Comparison of ENCODE assay signal across 24 cellular contexts in the genomic region with DNA sequence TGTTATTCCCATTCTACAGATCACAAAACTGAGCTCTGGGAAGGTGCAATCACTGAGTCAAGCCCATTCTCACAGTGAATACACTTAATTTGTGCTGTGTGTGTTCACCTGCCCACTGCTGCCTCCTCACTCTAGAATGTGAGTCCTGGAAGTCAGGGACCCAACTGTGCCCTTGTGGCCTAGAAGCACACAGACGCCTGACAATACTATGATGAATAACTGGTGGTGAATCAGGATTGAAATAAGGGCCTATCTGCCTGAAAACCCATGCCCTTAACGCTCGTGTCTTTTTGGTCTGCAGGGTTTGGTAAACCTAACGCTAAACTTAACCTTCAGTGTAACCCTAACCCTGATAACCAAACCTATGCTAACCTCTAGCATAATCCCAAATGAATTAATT.
DNase-seq lines count a peak whose midpoint lies in the region; ATAC-seq, FAIRE-seq and TF ChIP-seq lines count a peak whose summit lies in the region.
"Had no signal": no experiment of that assay in that cellular context is flagged by ENCODE, and none has a peak within 500 bp of the region (broad histone marks: within the 10 kb centered on the region; RNA-seq: fewer than 3 reads in every experiment).

No MANE protein-coding gene starts in this region.

- peaks cover 16% of the 10 kb centered on the region for H3K27me3 Mint-ChIP-seq in glutamatergic neuron (ENCODE audit: unreplicated experiment)

- no peak for TF ChIP-seq EP300 in upper lobe of left lung (IDR thresholded peaks at IDR 0.05)

- no peak for TF ChIP-seq CTCF in left ventricle myocardium inferior (IDR thresholded peaks at IDR 0.05; ENCODE audit: borderline replicate concordance)
- TF ChIP-seq CTCF in glutamatergic neuron (IDR thresholded peaks at IDR 0.05; ENCODE audit: partially characterized antibody, unreplicated experiment), result no peak
- no peak for TF ChIP-seq CTCF in upper lobe of left lung (IDR thresholded peaks at IDR 0.05)
- TF ChIP-seq CTCF in pancreas (IDR thresholded peaks at IDR 0.05), result no peak

- H3K27ac ChIP-seq in left ventricle myocardium inferior (replicated peaks), result peak overlapping the region; percentile 77
- peak overlapping the region; percentile 16 to 79 (median 62) for H3K27ac ChIP-seq in upper lobe of left lung
- no peak overlapping the region for H3K27ac ChIP-seq in pancreas
- H3K27ac ChIP-seq: GM23248 had no signal

- intact Hi-C loops in left ventricle myocardium inferior (cut with micrococcal nuclease), result loop anchor here (10.0 kb wide), 1 partner anchor 79 kb away; the partner anchor contains the start of gene ZNF423
- intact Hi-C loops in cardiac septum (cut with DNase I), result no loop called here
- intact Hi-C loops in pancreas (cut with DNase I), result no loop called here

- no peak overlapping the region for H2AFZ ChIP-seq in neuron (ENCODE audit: low read depth, low read length)
- H2AFZ ChIP-seq: GM23248 had no signal

- H3K9me3 ChIP-seq in left ventricle myocardium inferior (replicated peaks) (no peaks in the 10 kb centered on the region), neuron (ENCODE audit: low read length) (no peaks in the 10 kb centered on the region), upper lobe of left lung (no peaks in the 10 kb centered on the region), pancreas (no peaks in the 10 kb centered on the region)
- H3K9me3 ChIP-seq: adrenal gland, stomach had no signal

- peak overlapping the region; percentile 7 for H3K4me3 Mint-ChIP-seq in glutamatergic neuron (ENCODE audit: unreplicated experiment)
- H3K4me3 Mint-ChIP-seq: CD8-positive, alpha-beta T cell had no signal

- H3K27me3 ChIP-seq in left ventricle myocardium inferior (ENCODE audit: low read depth) (no peaks in the 10 kb centered on the region), neuron (ENCODE audit: insufficient read depth, low read length) (no peaks in the 10 kb centered on the region), upper lobe of left lung (no peaks in the 10 kb centered on the region), pancreas (no peaks in the 10 kb centered on the region)
- H3K27me3 ChIP-seq: adrenal gland, stomach had no signal

- WGBS in upper lobe of left lung, 2 donors, result 80 to 84% methylated on average over 4 of the region's 4 CpGs
- WGBS in pancreas, 2 donors, result 86 to 89% methylated on average over 4 of the region's 4 CpGs

- ATAC-seq in upper lobe of left lung (ENCODE audit: low FRiP score in 2 of 2) (no peak), pancreas (no peak)
- ATAC-seq: CD8-positive, alpha-beta T cell had no signal

- no peak for DNase-seq in left ventricle myocardium inferior
- DNase-seq in cardiac septum (ENCODE audit: low spot score), result no peak
- DNase-seq in glutamatergic neuron, result no peak
- no peak for DNase-seq in upper lobe of left lung
- no peak for DNase-seq in NCI-H2196 (lab: John Stamatoyannopoulos, UW; ENCODE audit: unreplicated experiment)
- no peak for DNase-seq in NCI-H1092 (lab: John Stamatoyannopoulos, UW)
- no peak for DNase-seq in pancreas
- DNase-seq: activated CD4-positive, alpha-beta T cell treated with anti-CD3 and anti-CD28 coated beads for 48 hours; activated naive CD4-positive, alpha-beta T cell; activated T-cell treated with anti-CD3 and anti-CD28 coated beads, Interleukin-2, amount 50 U/mL, for 48 hours; CD8-positive, alpha-beta T cell; DMS153; effector memory CD4-positive, alpha-beta T cell; foreskin melanocyte; GM23248; kidney; NCI-H1092 treated with DMSO at 0.1 percent for 48 hours; NCI-H1930; stimulated activated CD8-positive, alpha-beta memory T cell treated with anti-CD3 and anti-CD28 coated beads, Interleukin-4, amount 100 ng/mL, for 48 hours; stomach had no signal

- no peak for FAIRE-seq in pancreas (lab: Jason Lieb, UNC)
- FAIRE-seq: colon, G401.6, kidney had no signal

- peak overlapping the region; percentile 9 for H3K27ac Mint-ChIP-seq in glutamatergic neuron (ENCODE audit: unreplicated experiment)
- H3K27ac Mint-ChIP-seq: CD8-positive, alpha-beta T cell had no signal

- H3K9me3 Mint-ChIP-seq in glutamatergic neuron (ENCODE audit: unreplicated experiment), result peaks cover 11% of the 10 kb centered on the region
- H3K9me3 Mint-ChIP-seq: CD8-positive, alpha-beta T cell had no signal

- H3K4me1 ChIP-seq in left ventricle myocardium inferior (peaks cover 61% of the 10 kb centered on the region), neuron (ENCODE audit: insufficient read depth, low read length) (peaks cover 23% of the 10 kb centered on the region), upper lobe of left lung (peaks cover 9 to 51% (median 34%) of the 10 kb centered on the region in 4 donors), pancreas (no peaks in the 10 kb centered on the region)
- H3K4me1 ChIP-seq: adrenal gland had no signal

- H3K4me1 Mint-ChIP-seq in glutamatergic neuron (ENCODE audit: low read depth, unreplicated experiment), result peaks cover 26% of the 10 kb centered on the region

- H3K4me3 ChIP-seq in left ventricle myocardium inferior (peak overlapping the region; percentile 35), neuron (ENCODE audit: low read length) (peak overlapping the region; percentile 36), upper lobe of left lung (no peak overlapping the region), pancreas (no peak overlapping the region)
- H3K4me3 ChIP-seq: adrenal gland, GM23248, stomach had no signal

- TF ChIP-seq POLR2A in upper lobe of left lung (IDR thresholded peaks at IDR 0.05), result no peak

- no peaks in the 10 kb centered on the region for H3K36me3 Mint-ChIP-seq in glutamatergic neuron (ENCODE audit: unreplicated experiment)
- H3K36me3 Mint-ChIP-seq: CD8-positive, alpha-beta T cell had no signal

- H3K36me3 ChIP-seq in left ventricle myocardium inferior (no peaks in the 10 kb centered on the region), neuron (ENCODE audit: insufficient read depth, low read length) (peaks cover 7% of the 10 kb centered on the region), upper lobe of left lung (no peaks in the 10 kb centered on the region), pancreas (no peaks in the 10 kb centered on the region)
- H3K36me3 ChIP-seq: adrenal gland, stomach had no signal

Comparison
In these comparisons a context has a peak if more than half of its experiments do, and no peak if none do; other contexts are left out.
1. H3K27ac ChIP-seq: peak in left ventricle myocardium inferior (single experiment) and upper lobe of left lung (4 of 4); none in pancreas (0 of 4).
2. H3K4me3 ChIP-seq: peak in left ventricle myocardium inferior (single experiment) and neuron (single experiment); none in upper lobe of left lung (0 of 4) and pancreas (0 of 4).